ENCODE assay signal across 7 cellular contexts in the genomic region with DNA sequence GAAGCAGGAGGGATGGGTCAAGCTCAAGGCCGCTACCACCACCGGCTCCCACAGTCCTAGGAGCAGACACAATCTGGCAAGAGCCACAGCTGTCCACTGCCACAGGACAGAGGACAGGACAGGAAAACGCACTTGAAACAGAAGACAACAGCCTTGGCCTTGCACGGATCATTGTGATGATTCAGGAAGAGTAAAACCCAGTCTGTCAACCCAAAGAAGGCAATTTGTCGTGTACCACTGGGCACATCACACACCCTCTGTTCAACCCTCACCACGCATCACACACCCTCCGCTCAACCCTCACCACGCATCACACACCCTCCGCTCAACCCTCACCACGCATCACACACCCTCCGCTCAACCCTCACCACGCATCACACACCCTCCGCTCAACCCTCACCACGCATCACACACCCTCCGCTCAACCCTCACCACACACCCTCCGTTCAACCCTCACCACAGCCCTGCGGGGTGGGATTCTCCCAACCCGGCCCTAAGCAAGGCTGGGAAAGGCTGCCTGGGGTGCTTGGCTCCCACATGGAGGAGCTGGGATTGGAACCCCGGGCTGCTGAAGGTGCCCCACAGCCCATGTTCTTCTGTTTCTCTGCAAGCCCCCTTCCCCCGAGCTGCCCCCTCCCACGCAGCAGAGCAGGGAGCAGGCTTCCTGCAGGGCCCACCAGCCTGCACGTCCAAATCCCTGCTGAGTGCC. TPM values are rescaled to one million over a fixed set of nuclear protein-coding genes. Genes with fewer than 3 reads are reported as not detected.
A peak's percentile ranks its signal among the peaks of the same experiment; 100 is the strongest.
DNase-seq lines count a peak whose midpoint lies in the region; ATAC-seq and TF ChIP-seq lines count a peak whose summit lies in the region.
"Had no signal": no experiment of that assay in that cellular context is flagged by ENCODE, and none has a peak within 500 bp of the region (broad histone marks: within the 10 kb centered on the region; RNA-seq: fewer than 3 reads in every experiment).

No MANE protein-coding gene starts in this region.

- H3K4me3 ChIP-seq in heart left ventricle (peak overlapping the region in 7 of 12 donors; percentile 1 to 43 (median 21)), gastroesophageal sphincter (no peak overlapping the region), upper lobe of left lung (peak overlapping the region in 1 of 4 donors; percentile 6)
- H3K4me3 ChIP-seq: testis had no signal

- no peaks in the 10 kb centered on the region for H3K27me3 ChIP-seq in heart left ventricle
- no peaks in the 10 kb centered on the region for H3K27me3 ChIP-seq in gastroesophageal sphincter
- H3K27me3 ChIP-seq in upper lobe of left lung = no peaks in the 10 kb centered on the region
- H3K27me3 ChIP-seq: testis had no signal

- DNase-seq in heart left ventricle (no peak), cardiac septum (ENCODE audit: low spot score) (no peak), upper lobe of left lung (no peak), mesenteric fat pad (ENCODE audit: low spot score) (no peak), cerebellar nuclear complex (lab: John Stamatoyannopoulos, UW) (no peak)
- DNase-seq: testis had no signal

- TF ChIP-seq EP300 in gastroesophageal sphincter (IDR thresholded peaks at IDR 0.05) (no peak), upper lobe of left lung (IDR thresholded peaks at IDR 0.05) (no peak)

- H3K36me3 ChIP-seq in heart left ventricle = peaks cover 0 to 74% (median 42%) of the 10 kb centered on the region in 9 donors
- H3K36me3 ChIP-seq in gastroesophageal sphincter = peaks cover 0 to 58% of the 10 kb centered on the region in 2 donors
- peaks cover 4 to 58% (median 23%) of the 10 kb centered on the region in 4 donors for H3K36me3 ChIP-seq in upper lobe of left lung

- TF ChIP-seq CTCF in heart left ventricle (IDR thresholded peaks at IDR 0.05) (no peak), gastroesophageal sphincter (IDR thresholded peaks at IDR 0.05) (no peak), upper lobe of left lung (IDR thresholded peaks at IDR 0.05) (no peak)

- H3K27ac ChIP-seq in heart left ventricle = peak overlapping the region; percentile 13 to 93 (median 88)
- peak overlapping the region; percentile 85 to 97 (median 94) for H3K27ac ChIP-seq in gastroesophageal sphincter
- peak overlapping the region; percentile 82 to 95 (median 88) for H3K27ac ChIP-seq in upper lobe of left lung

- H3K4me1 ChIP-seq in heart left ventricle = peaks cover 46 to 100% (median 90%) of the 10 kb centered on the region in 12 donors
- peaks cover 15 to 99% (median 58%) of the 10 kb centered on the region in 3 donors for H3K4me1 ChIP-seq in gastroesophageal sphincter
- H3K4me1 ChIP-seq in upper lobe of left lung = peaks cover 92 to 98% (median 93%) of the 10 kb centered on the region in 4 donors

- TF ChIP-seq POLR2A in heart left ventricle (IDR thresholded peaks at IDR 0.05) (no peak), gastroesophageal sphincter (IDR thresholded peaks at IDR 0.05) (no peak), upper lobe of left lung (IDR thresholded peaks at IDR 0.05) (no peak)

- ATAC-seq in heart left ventricle (no peak), gastroesophageal sphincter (no peak), upper lobe of left lung (ENCODE audit: low FRiP score in 2 of 2) (no peak)

- no peaks in the 10 kb centered on the region for H3K9me3 ChIP-seq in heart left ventricle
- no peaks in the 10 kb centered on the region for H3K9me3 ChIP-seq in gastroesophageal sphincter
- no peaks in the 10 kb centered on the region for H3K9me3 ChIP-seq in upper lobe of left lung
- H3K9me3 ChIP-seq: testis had no signal

- intact Hi-C loops in heart left ventricle (cut with DNase I) = loop anchor here in 1 of 10 donors (10.0 kb wide), 1 partner anchor 259 kb away; the partner anchor contains the start of genes TM7SF2 and ZNHIT2
- intact Hi-C loops in cardiac septum (cut with DNase I) = loop anchor here (2.0 kb wide), 1 partner anchor 21 kb away; no protein-coding TSS in a partner anchor

- 75 to 80% (median 79%) methylated on average over 17 to 21 of the region's 22 CpGs for WGBS in heart left ventricle, 4 donors
- 78% methylated on average over 9 of the region's 22 CpGs; no CpG with 5 or more reads in 1 of the 2 donors for WGBS in gastroesophageal sphincter (ENCODE audit: low coverage in 1 of 2), 2 donors
- WGBS in upper lobe of left lung, 2 donors = 77 to 82% methylated on average over 13 to 20 of the region's 22 CpGs

RNA-seq across cellular contexts. Expression of gene CDC42BPG, which starts 11.3 kb away (rescaled TPM):
- under 1 TPM in 8 of 9 donors, not detected in 1; 0.12 to 0.50 (median 0.26) TPM for total RNA-seq in heart left ventricle
- under 1 TPM; 0.12 to 0.15 TPM for polyA plus RNA-seq in heart left ventricle
- total RNA-seq in cardiac septum = 1.2 TPM
- under 1 TPM; 0.08 to 0.94 (median 0.22) TPM for total RNA-seq in gastroesophageal sphincter
- 10 to 100 TPM; 21.6 to 62.4 (median 26.0) TPM for total RNA-seq in upper lobe of left lung
- total RNA-seq in mesenteric fat pad = 0.55 TPM

RNA-seq across cellular contexts. Expression of gene EHD1, which starts 22.7 kb away (rescaled TPM):
- 100 to 1,000 TPM in 1 of 9 donors, 10 to 100 TPM in 8; 38.2 to 102 (median 58.2) TPM for total RNA-seq in heart left ventricle
- 10 to 100 TPM; 27.9 to 50.4 TPM for polyA plus RNA-seq in heart left ventricle
- 50.9 TPM for total RNA-seq in cardiac septum
- 100 to 1,000 TPM in 2 of 4 donors, 10 to 100 TPM in 2; 92.1 to 188 (median 101) TPM for total RNA-seq in gastroesophageal sphincter
- total RNA-seq in upper lobe of left lung = 100 to 1,000 TPM in 4 of 6 donors, 10 to 100 TPM in 2; 43.0 to 167 (median 103) TPM
- 95.0 TPM for total RNA-seq in mesenteric fat pad

RNA-seq across cellular contexts. Expression of gene MEN1, which starts 45.4 kb away (rescaled TPM):
- total RNA-seq in heart left ventricle = 10 to 100 TPM in 4 of 9 donors, 1 to 10 TPM in 5; 6.6 to 15.0 (median 9.0) TPM
- polyA plus RNA-seq in heart left ventricle = 10 to 100 TPM in 1 of 2 donors, 1 to 10 TPM in 1; 7.2 to 15.2 TPM
- total RNA-seq in cardiac septum = 8.6 TPM
- total RNA-seq in gastroesophageal sphincter = 10 to 100 TPM in 2 of 4 donors, 1 to 10 TPM in 2; 7.1 to 20.9 (median 11.6) TPM
- total RNA-seq in upper lobe of left lung = 10 to 100 TPM; 15.4 to 47.1 (median 24.4) TPM
- total RNA-seq in mesenteric fat pad = 18.5 TPM

RNA-seq across cellular contexts. Expression of gene MAP4K2, which starts 52.7 kb away (rescaled TPM):
- total RNA-seq in heart left ventricle = 10 to 100 TPM in 3 of 9 donors, 1 to 10 TPM in 6; 7.0 to 27.5 (median 8.6) TPM
- polyA plus RNA-seq in heart left ventricle = 1 to 10 TPM; 7.8 to 9.5 TPM
- 6.7 TPM for total RNA-seq in cardiac septum
- total RNA-seq in gastroesophageal sphincter = 10 to 100 TPM; 17.6 to 24.0 (median 19.6) TPM
- total RNA-seq in upper lobe of left lung = 10 to 100 TPM; 19.0 to 84.7 (median 29.2) TPM
- 18.2 TPM for total RNA-seq in mesenteric fat pad

Comparison
In these comparisons a context has a peak if more than half of its experiments do, and no peak if none do; other contexts are left out.
1. H3K4me3 ChIP-seq: peak in heart left ventricle (7 of 12); none in gastroesophageal sphincter (0 of 2).
2. RNA of gene CDC42BPG, which starts 11.3 kb away (total RNA-seq): 21.6 to 62.4 TPM in upper lobe of left lung; 1.2 TPM in cardiac septum (single experiment), 0.55 TPM in mesenteric fat pad (single experiment), 0.08 to 0.94 TPM in gastroesophageal sphincter and 0.12 to 0.50 TPM in heart left ventricle; every median in the first group is over 10 times any median in the second.
3. Peak in every context shown above with its lines, with median percentiles within 50 percentile points of each other: H3K27ac ChIP-seq.